In the genomic region with DNA sequence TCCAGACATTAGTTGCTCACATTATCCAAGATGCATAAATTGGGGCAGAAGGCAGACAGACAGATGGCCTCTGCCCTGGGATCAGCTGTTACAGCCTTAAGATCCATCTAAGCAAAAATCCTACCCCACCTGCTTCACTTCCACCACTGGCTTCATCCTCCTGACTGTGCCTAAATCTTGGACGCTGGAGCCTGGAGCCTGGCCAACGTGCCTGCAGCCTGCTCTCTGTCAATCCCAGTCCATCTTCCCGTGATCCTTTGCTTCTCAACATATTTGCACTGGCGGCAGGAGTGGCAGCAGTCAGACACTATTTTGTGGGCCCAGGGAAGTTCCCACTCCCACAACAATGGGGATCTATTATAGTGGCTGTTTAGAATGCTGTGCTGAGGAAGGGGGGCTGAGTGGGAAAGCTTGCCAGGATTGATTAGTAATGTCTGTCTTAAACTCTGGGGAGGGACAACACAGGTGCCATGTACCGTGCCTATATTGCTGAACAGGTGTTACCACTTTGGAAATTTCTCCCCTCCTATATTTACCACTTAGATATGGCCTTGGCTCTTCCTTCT, we compare ENCODE assay signal across 19 cellular contexts.
DNase-seq lines count a peak whose midpoint lies in the region; ATAC-seq and TF ChIP-seq lines count a peak whose summit lies in the region.
"Had no signal": no experiment of that assay in that cellular context is flagged by ENCODE, and none has a peak within 500 bp of the region (broad histone marks: within the 10 kb centered on the region; RNA-seq: fewer than 3 reads in every experiment).

No MANE protein-coding gene starts in this region.

- peaks cover 0 to 5% (median 0%) of the 10 kb centered on the region in 5 experiments for H3K9me3 Mint-ChIP-seq in brain
- H3K9me3 Mint-ChIP-seq: activated CD4-positive, alpha-beta T cell treated with anti-CD3 and anti-CD28 coated beads, Interleukin-2, amount 10 ng/mL, durations not matched to agents 7 days and 5 days; activated naive CD4-positive, alpha-beta T cell treated with anti-CD3 and anti-CD28 coated beads, Interleukin-2, amount 10 ng/mL, durations not matched to agents 7 days and 5 days; CD8-positive, alpha-beta memory T cell; stimulated activated naive B cell treated with anti-CD40 and anti-IgM and Interleukin-4, amounts not matched to agents 10 μg/mL and 1 μg/mL and 100 μg/mL, for 72 hours had no signal

- H3K4me3 Mint-ChIP-seq in brain, result no peak overlapping the region
- H3K4me3 Mint-ChIP-seq: activated CD4-positive, alpha-beta T cell treated with anti-CD3 and anti-CD28 coated beads, Interleukin-2, amount 10 ng/mL, durations not matched to agents 7 days and 5 days; activated CD8-positive, alpha-beta memory T cell treated with anti-CD3 and anti-CD28 coated beads, Interleukin-2, amount 10 ng/mL, durations not matched to agents 7 days and 5 days; activated naive CD4-positive, alpha-beta T cell treated with anti-CD3 and anti-CD28 coated beads, Interleukin-2, amount 10 ng/mL, durations not matched to agents 7 days and 5 days; CD8-positive, alpha-beta memory T cell; stimulated activated naive B cell treated with anti-CD40 and anti-IgM and Interleukin-4, amounts not matched to agents 10 μg/mL and 1 μg/mL and 100 μg/mL, for 72 hours; T-helper 17 cell had no signal

- peak overlapping the region in 4 of 5 experiments; percentile 55 to 89 (median 70) for H3K27ac Mint-ChIP-seq in brain
- H3K27ac Mint-ChIP-seq: activated CD4-positive, alpha-beta T cell treated with anti-CD3 and anti-CD28 coated beads, Interleukin-2, amount 10 ng/mL, durations not matched to agents 7 days and 5 days; activated CD8-positive, alpha-beta memory T cell treated with anti-CD3 and anti-CD28 coated beads, Interleukin-2, amount 10 ng/mL, durations not matched to agents 7 days and 5 days; activated naive CD4-positive, alpha-beta T cell treated with anti-CD3 and anti-CD28 coated beads, Interleukin-2, amount 10 ng/mL, durations not matched to agents 7 days and 5 days; CD8-positive, alpha-beta memory T cell; stimulated activated naive B cell treated with anti-CD40 and anti-IgM and Interleukin-4, amounts not matched to agents 10 μg/mL and 1 μg/mL and 100 μg/mL, for 72 hours; T-helper 17 cell had no signal

- in situ Hi-C loops in G401 (cut with HindIII; ENCODE audit: low sequenced_read_pairs), result no loop called here

- no peaks in the 10 kb centered on the region for H3K36me3 Mint-ChIP-seq in brain
- H3K36me3 Mint-ChIP-seq: activated CD8-positive, alpha-beta memory T cell treated with anti-CD3 and anti-CD28 coated beads, Interleukin-2, amount 10 ng/mL, durations not matched to agents 7 days and 5 days; activated naive CD4-positive, alpha-beta T cell treated with anti-CD3 and anti-CD28 coated beads, Interleukin-2, amount 10 ng/mL, durations not matched to agents 7 days and 5 days; CD8-positive, alpha-beta memory T cell; stimulated activated naive B cell treated with anti-CD40 and anti-IgM and Interleukin-4, amounts not matched to agents 10 μg/mL and 1 μg/mL and 100 μg/mL, for 72 hours had no signal

- ATAC-seq in HG02759 (IDR thresholded peaks at IDR 0.05; ENCODE audit: unreplicated experiment), result no peak
- no peak for ATAC-seq in GM21723 (IDR thresholded peaks at IDR 0.05; ENCODE audit: unreplicated experiment)
- ATAC-seq: activated CD8-positive, alpha-beta memory T cell treated with anti-CD3 and anti-CD28 coated beads, Interleukin-2, amount 10 ng/mL, durations not matched to agents 7 days and 5 days; stimulated activated naive B cell treated with anti-CD40 and anti-IgM and Interleukin-4, amounts not matched to agents 10 μg/mL and 1 μg/mL and 100 μg/mL, for 72 hours; T-helper 17 cell had no signal

- peaks cover 73% of the 10 kb centered on the region for H3K4me1 Mint-ChIP-seq in brain

- peak; percentile 49 for DNase-seq in D341Med (ENCODE audit: low spot score)
- peak; percentile 71 for DNase-seq in G401 (ENCODE audit: low spot score)
- peak; percentile 12 for DNase-seq in medulla oblongata (ENCODE audit: extremely low spot score)
- DNase-seq in activated naive CD4-positive, alpha-beta T cell treated with anti-CD3 and anti-CD28 coated beads, Interleukin-2, amount 50 U/mL, for 16 hours, result no peak
- DNase-seq: activated CD4-positive, alpha-beta T cell treated with anti-CD3 and anti-CD28 coated beads, Interleukin-2, amount 10 ng/mL, durations not matched to agents 7 days and 5 days; activated CD8-positive, alpha-beta memory T cell treated with anti-CD3 and anti-CD28 coated beads, Interleukin-2, amount 10 ng/mL, durations not matched to agents 7 days and 5 days; activated naive CD4-positive, alpha-beta T cell treated with anti-CD3 and anti-CD28 coated beads, Interleukin-2, amount 10 ng/mL, durations not matched to agents 7 days and 5 days; CD8-positive, alpha-beta memory T cell; central memory CD4-positive, alpha-beta T cell; DND-41; lower lobe of right lung; OCI-M1; SIG-M5; small intestine; stimulated activated naive B cell treated with anti-CD40 and anti-IgM and Interleukin-4, amounts not matched to agents 10 μg/mL and 1 μg/mL and 100 μg/mL, for 72 hours; T-helper 17 cell had no signal

- no peak for TF ChIP-seq CTCF in brain (conservative IDR thresholded peaks at IDR 0.05)

- peaks cover 11% of the 10 kb centered on the region for H3K27me3 Mint-ChIP-seq in brain
